Comparison of ENCODE assay signal across 13 cellular contexts in genomic region chr17:76597156-76598003, GRCh38. TPM values are rescaled to one million over a fixed set of nuclear protein-coding genes. Genes with fewer than 3 reads are reported as not detected.
DNase-seq lines count a peak whose midpoint lies in the region; ATAC-seq and TF ChIP-seq lines count a peak whose summit lies in the region.
"Had no signal": no experiment of that assay in that cellular context is flagged by ENCODE, and none has a peak within 500 bp of the region (broad histone marks: within the 10 kb centered on the region; RNA-seq: fewer than 3 reads in every experiment).

No MANE protein-coding gene starts in this region.

- H3K27ac Mint-ChIP-seq in Calu3 (ENCODE audit: unreplicated experiment), result peak overlapping the region; percentile 81
- H3K27ac Mint-ChIP-seq in CD8-positive, alpha-beta memory T cell, result peak overlapping the region in 1 of 8 donors; percentile 60
- no peak overlapping the region for H3K27ac Mint-ChIP-seq in progenitor cell of endocrine pancreas
- H3K27ac Mint-ChIP-seq: activated naive CD8-positive, alpha-beta T cell; IgD-negative memory B cell had no signal

- 49 to 56% methylated on average over 12 of the region's 12 CpGs for WGBS in lung, 2 donors

- H3K27ac ChIP-seq in Panc1 (ENCODE audit: low read length) (no peak overlapping the region), lung (ENCODE audit: low read depth in 1 of 2, low read length in 1 of 2) (peak overlapping the region in 1 of 2 donors; percentile 72)
- H3K27ac ChIP-seq in CD8-positive, alpha-beta memory T cell (ENCODE audit: low read depth, low read length), result no peak overlapping the region

- H3K36me3 ChIP-seq in Panc1 (ENCODE audit: control insufficient read depth, insufficient read depth, low read length) (no peaks in the 10 kb centered on the region), lung (ENCODE audit: control insufficient read depth in 2 of 2, insufficient read depth in 2 of 2, low read length in 2 of 2) (no peaks in the 10 kb centered on the region)
- H3K36me3 ChIP-seq in CD8-positive, alpha-beta memory T cell (ENCODE audit: insufficient read depth, low read length), result no peaks in the 10 kb centered on the region

- peak; percentile 65 for DNase-seq in Calu3
- peak; percentile 40 for DNase-seq in NB4 (ENCODE audit: low read depth)
- DNase-seq in Panc1 (ENCODE audit: low read depth, low spot score), result no peak
- peak; percentile 55 for DNase-seq in lung (ENCODE audit: low spot score)
- DNase-seq in kidney glomerular epithelial cell (lab: John Stamatoyannopoulos, UW), result no peak
- DNase-seq in CD8-positive, alpha-beta memory T cell, result no peak
- no peak for DNase-seq in progenitor cell of endocrine pancreas (ENCODE audit: low spot score, unreplicated experiment)
- no peak for DNase-seq in medulla oblongata (ENCODE audit: extremely low spot score)
- DNase-seq: activated CD4-positive, alpha-beta T cell treated with anti-CD3 and anti-CD28 coated beads for 1 hour; CD4-positive, CD25-positive, alpha-beta regulatory T cell; cortex of kidney had no signal

- H3K36me3 Mint-ChIP-seq in Calu3 (ENCODE audit: insufficient read depth, unreplicated experiment) (peaks cover 17% of the 10 kb centered on the region), progenitor cell of endocrine pancreas (ENCODE audit: insufficient read depth) (no peaks in the 10 kb centered on the region)
- peaks cover 0 to 8% (median 2%) of the 10 kb centered on the region in 3 donors for H3K36me3 Mint-ChIP-seq in CD8-positive, alpha-beta memory T cell
- H3K36me3 Mint-ChIP-seq: activated naive CD8-positive, alpha-beta T cell had no signal

- H3K4me3 Mint-ChIP-seq in Calu3 (ENCODE audit: low read depth, unreplicated experiment), result no peak overlapping the region
- H3K4me3 Mint-ChIP-seq in CD8-positive, alpha-beta memory T cell, result no peak overlapping the region
- no peak overlapping the region for H3K4me3 Mint-ChIP-seq in progenitor cell of endocrine pancreas (ENCODE audit: low read depth)
- H3K4me3 Mint-ChIP-seq: activated naive CD8-positive, alpha-beta T cell; CD4-positive, CD25-positive, alpha-beta regulatory T cell; IgD-negative memory B cell had no signal

- ATAC-seq in Panc1 (peak; percentile 47), lung (ENCODE audit: insufficient read depth, low FRiP score) (peak; percentile 70)

- CTCF ChIA-PET in Calu3 (lab: Charles Lee), result interaction anchor here (0.6 to 1.8 kb wide), 6 partner anchors 9 to 1407 kb away, joined by 3 to 11 read pairs (median 3); no protein-coding TSS in a partner anchor
- CTCF ChIA-PET in Panc1 (lab: Charles Lee), result interaction anchor here (0.5 to 1.2 kb wide), 2 partner anchors 26 to 40 kb away, joined by 4 read pairs; no protein-coding TSS in a partner anchor
- CTCF ChIA-PET in CD8-positive, alpha-beta memory T cell (lab: Charles Lee), result interaction anchor here (1.4 kb wide), 1 partner anchor 27 kb away, joined by 5 read pairs; no protein-coding TSS in a partner anchor

- TF ChIP-seq CTCF in Calu3 (IDR thresholded peaks at IDR 0.05; ENCODE audit: unreplicated experiment), result no peak
- TF ChIP-seq CTCF in NB4 (IDR thresholded peaks at IDR 0.05; ENCODE audit: low read depth, low read length), result no peak
- TF ChIP-seq CTCF in Panc1 (IDR thresholded peaks at IDR 0.05), result no peak
- TF ChIP-seq CTCF in lung (IDR thresholded peaks at IDR 0.05; ENCODE audit: control extremely low read depth, extremely low read depth), result no peak
- no peak for TF ChIP-seq CTCF in progenitor cell of endocrine pancreas (IDR thresholded peaks at IDR 0.05; ENCODE audit: unreplicated experiment)

- in situ Hi-C loops in Panc1 (cut with HindIII; ENCODE audit: low pct_unique_long_range_greater_than_20kb, low sequenced_read_pairs), result no loop called here

- intact Hi-C loops in Calu3 (cut with micrococcal nuclease; ENCODE audit: unreplicated experiment), result no loop called here
- intact Hi-C loops in Panc1 (cut with micrococcal nuclease; ENCODE audit: unreplicated experiment), result no loop called here

- H3K9me3 Mint-ChIP-seq in Calu3 (ENCODE audit: low read depth, unreplicated experiment) (no peaks in the 10 kb centered on the region), progenitor cell of endocrine pancreas (ENCODE audit: low read depth) (no peaks in the 10 kb centered on the region)
- H3K9me3 Mint-ChIP-seq in CD8-positive, alpha-beta memory T cell, result no peaks in the 10 kb centered on the region
- H3K9me3 Mint-ChIP-seq: IgD-negative memory B cell had no signal

- BruUV-seq in Calu3 (replicated peaks; lab: Mats Ljungman, UMichigan) (no TSS peak), Panc1 (replicated peaks; lab: Mats Ljungman, UMichigan) (no TSS peak)

- H3K4me1 ChIP-seq in Panc1 (ENCODE audit: control insufficient read depth, insufficient read depth, low read length), result 0 out of 2 replicates have a peak, but pooled peaks cover 2% of the 10 kb centered on the region
- H3K4me1 ChIP-seq in lung (ENCODE audit: control insufficient read depth in 2 of 2, insufficient read depth in 2 of 2, low read length in 2 of 2), result peaks cover 0 to 9% of the 10 kb centered on the region in 2 donors
- peaks cover 14% of the 10 kb centered on the region for H3K4me1 ChIP-seq in CD8-positive, alpha-beta memory T cell (ENCODE audit: insufficient read depth, low read length)

- POLR2A ChIA-PET in Panc1 (lab: Charles Lee), result no interaction called here
- POLR2A ChIA-PET in CD8-positive, alpha-beta memory T cell (lab: Charles Lee), result no interaction called here

- H3K27me3 ChIP-seq in Panc1 (ENCODE audit: control insufficient read depth, insufficient read depth, low read length), result no peaks in the 10 kb centered on the region
- no peaks in the 10 kb centered on the region for H3K27me3 ChIP-seq in lung (ENCODE audit: control insufficient read depth, insufficient read depth)
- no peaks in the 10 kb centered on the region for H3K27me3 ChIP-seq in CD8-positive, alpha-beta memory T cell (ENCODE audit: insufficient read depth, low read length, poor library complexity, severe bottlenecking)

- H3K27me3 Mint-ChIP-seq in Calu3 (ENCODE audit: unreplicated experiment), result no peaks in the 10 kb centered on the region
- peaks cover 15 to 47% of the 10 kb centered on the region in 2 donors for H3K27me3 Mint-ChIP-seq in CD8-positive, alpha-beta memory T cell
- H3K27me3 Mint-ChIP-seq in progenitor cell of endocrine pancreas, result peaks cover 6% of the 10 kb centered on the region

- no peak overlapping the region for H3K4me3 ChIP-seq in NB4 (ENCODE audit: low read depth, low read length)
- no peak overlapping the region for H3K4me3 ChIP-seq in Panc1 (ENCODE audit: low read depth in 2 of 2, low read length in 2 of 2)
- no peak overlapping the region for H3K4me3 ChIP-seq in lung
- H3K4me3 ChIP-seq in CD8-positive, alpha-beta memory T cell (ENCODE audit: low read length), result no peak overlapping the region

- H3K4me1 Mint-ChIP-seq in Calu3 (ENCODE audit: low read depth, unreplicated experiment) (peaks cover 58% of the 10 kb centered on the region), progenitor cell of endocrine pancreas (ENCODE audit: low read depth) (peaks cover 19% of the 10 kb centered on the region)
- H3K4me1 Mint-ChIP-seq in CD8-positive, alpha-beta memory T cell, result peaks cover 12 to 19% (median 14%) of the 10 kb centered on the region in 3 donors
- H3K4me1 Mint-ChIP-seq: IgD-negative memory B cell had no signal

- no peak for TF ChIP-seq POLR2A in NB4 (IDR thresholded peaks at IDR 0.05; ENCODE audit: extremely low read depth, insufficient read length)

- H3K9me3 ChIP-seq in Panc1 (ENCODE audit: control insufficient read depth, insufficient read depth, low read depth, low read length) (no peaks in the 10 kb centered on the region), lung (ENCODE audit: control insufficient read depth in 2 of 2, insufficient read depth in 1 of 2, low read length in 1 of 2) (peaks cover 0 to 3% of the 10 kb centered on the region in 2 donors)
- H3K9me3 ChIP-seq in CD8-positive, alpha-beta memory T cell (ENCODE audit: low read length), result no peaks in the 10 kb centered on the region

RNA-seq across cellular contexts. Expression of gene ST6GALNAC2, which starts 11.7 kb away (rescaled TPM):
- total RNA-seq in Calu3 (2022) (10.5 and 11.6 TPM in 2 replicates), Panc1 (2021; ENCODE audit: unreplicated experiment) (23.0 TPM), lung (10 to 100 TPM; 20.8 to 38.0 TPM), progenitor cell of endocrine pancreas (0.62 and 1.2 TPM in 2 replicates)
- polyA plus RNA-seq in Panc1 (2012; ENCODE audit: insufficient read length), result 26.2 TPM
- polyA plus RNA-seq in lung, result 10 to 100 TPM; 12.1 to 15.4 TPM
- 1 to 10 TPM in 1 of 2 experiments, under 1 TPM in 1; 0.83 to 1.0 TPM for total RNA-seq in CD8-positive, alpha-beta memory T cell
- 2.9 TPM for polyA plus RNA-seq in CD8-positive, alpha-beta memory T cell

RNA-seq across cellular contexts. Expression of gene ST6GALNAC1, which starts 46.2 kb away (rescaled TPM):
- total RNA-seq in Calu3 (2022), result 52.2 and 52.4 TPM in 2 replicates
- total RNA-seq in Panc1 (2021; ENCODE audit: unreplicated experiment), result 0.15 TPM
- polyA plus RNA-seq in Panc1 (2012; ENCODE audit: insufficient read length), result not detected
- total RNA-seq in lung, result 10 to 100 TPM; 22.5 to 24.9 TPM
- 10 to 100 TPM; 13.9 to 19.3 TPM for polyA plus RNA-seq in lung
- total RNA-seq in CD8-positive, alpha-beta memory T cell, result under 1 TPM in 1 of 2 experiments, not detected in 1; 0.46 TPM
- 0.28 TPM for polyA plus RNA-seq in CD8-positive, alpha-beta memory T cell
- total RNA-seq in progenitor cell of endocrine pancreas, result 6.6 and 8.4 TPM in 2 replicates

RNA-seq across cellular contexts. Expression of gene PRCD, which starts 57.5 kb away (rescaled TPM):
- total RNA-seq in Calu3 (2022), result not detected in 2 replicates
- 0.54 TPM for total RNA-seq in Panc1 (2021; ENCODE audit: unreplicated experiment)
- 1.6 TPM for polyA plus RNA-seq in Panc1 (2012; ENCODE audit: insufficient read length)
- total RNA-seq in lung, result 10 to 100 TPM in 1 of 2 donors, 1 to 10 TPM in 1; 3.3 to 11.3 TPM
- 1 to 10 TPM; 2.0 to 7.9 TPM for polyA plus RNA-seq in lung
- total RNA-seq in CD8-positive, alpha-beta memory T cell, result under 1 TPM; 0.38 to 0.53 TPM
- polyA plus RNA-seq in CD8-positive, alpha-beta memory T cell, result 1.2 TPM
- total RNA-seq in progenitor cell of endocrine pancreas, result 0.86 and 1.7 TPM in 2 replicates
- total RNA-seq: CD4-positive, CD25-positive, alpha-beta regulatory T cell had no signal

RNA-seq across cellular contexts. Expression of gene CYGB, which starts 59.9 kb away (rescaled TPM):
- total RNA-seq in Calu3 (2022) (not detected in 2 replicates), Panc1 (2021; ENCODE audit: unreplicated experiment) (6.0 TPM), lung (10 to 100 TPM; 15.9 to 20.0 TPM), progenitor cell of endocrine pancreas (0.46 and 1.0 TPM in 2 replicates)
- 16.3 TPM for polyA plus RNA-seq in Panc1 (2012; ENCODE audit: insufficient read length)
- 10 to 100 TPM; 21.4 to 30.4 TPM for polyA plus RNA-seq in lung
- not detected for total RNA-seq in CD8-positive, alpha-beta memory T cell
- polyA plus RNA-seq in CD8-positive, alpha-beta memory T cell, result 0.23 TPM
- total RNA-seq: CD4-positive, CD25-positive, alpha-beta regulatory T cell had no signal
- polyA plus RNA-seq: CD4-positive, CD25-positive, alpha-beta regulatory T cell had no signal

Comparison
In these comparisons a context has a peak if more than half of its experiments do, and no peak if none do; other contexts are left out.
1. DNase-seq: peak in Calu3 (single experiment), NB4 (single experiment) and lung (single experiment); none in Panc1 (single experiment), kidney glomerular epithelial cell (single experiment), CD8-positive, alpha-beta memory T cell (0 of 5), progenitor cell of endocrine pancreas (single experiment) and medulla oblongata (single experiment).